ENCODE assay signal across 17 cellular contexts in the genomic region with DNA sequence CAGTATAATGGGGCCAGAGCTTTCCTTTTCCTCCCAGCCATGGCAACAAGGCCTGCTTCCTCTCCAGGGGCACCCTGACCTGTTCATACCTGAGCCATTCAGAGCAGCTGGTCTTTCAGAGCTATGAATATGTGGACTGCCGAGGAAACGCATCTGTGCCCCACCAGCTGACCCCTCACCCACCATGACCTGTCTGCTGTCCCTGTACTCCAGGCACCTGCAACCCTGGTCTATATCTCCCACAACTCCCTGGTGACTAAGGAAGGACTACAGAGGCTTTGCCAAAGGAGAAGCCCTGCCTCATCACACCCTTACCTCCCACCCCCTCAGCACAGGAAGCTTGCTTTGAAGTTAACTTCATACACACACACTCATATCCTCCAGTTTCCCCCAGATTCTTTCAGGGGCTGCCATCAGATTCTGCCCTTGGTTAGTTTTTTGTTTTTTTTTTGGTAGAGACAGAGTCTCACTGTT. TPM values are rescaled to one million over a fixed set of nuclear protein-coding genes. Genes with fewer than 3 reads are reported as not detected.
DNase-seq lines count a peak whose midpoint lies in the region; ATAC-seq, FAIRE-seq and TF ChIP-seq lines count a peak whose summit lies in the region.
"Had no signal": no experiment of that assay in that cellular context is flagged by ENCODE, and none has a peak within 500 bp of the region (broad histone marks: within the 10 kb centered on the region; RNA-seq: fewer than 3 reads in every experiment).

No MANE protein-coding gene starts in this region.

- no peaks in the 10 kb centered on the region for H3K27me3 ChIP-seq in small intestine (ENCODE audit: control insufficient read depth in 2 of 2, insufficient read depth in 2 of 2, low read length in 2 of 2)
- H3K27me3 ChIP-seq: brain microvascular endothelial cell, heart right ventricle had no signal

- 92 to 98% (median 96%) methylated on average over 2 of the region's 2 CpGs for WGBS in small intestine, 3 donors

- H3K36me3 ChIP-seq in small intestine (ENCODE audit: control insufficient read depth in 2 of 2, insufficient read depth in 2 of 2, low read length in 2 of 2): peaks cover 0 to 3% of the 10 kb centered on the region in 2 donors

- H3K4me3 ChIP-seq in coronary artery (no peak overlapping the region), small intestine (ENCODE audit: low read depth in 1 of 2, low read length in 2 of 2) (no peak overlapping the region)
- H3K4me3 ChIP-seq: heart right ventricle had no signal

- H3K9me3 Mint-ChIP-seq in activated T-cell treated with anti-CD3 and anti-CD28 coated beads, Interleukin-2, amount 50 U/mL, for 24 hours: no peaks in the 10 kb centered on the region
- H3K9me3 Mint-ChIP-seq in memory B cell: no peaks in the 10 kb centered on the region
- H3K9me3 Mint-ChIP-seq: mesothelial cell of epicardium had no signal

- no peak for TF ChIP-seq CTCF in coronary artery (IDR thresholded peaks at IDR 0.05)

- H3K4me3 Mint-ChIP-seq in activated T-cell treated with anti-CD3 and anti-CD28 coated beads, Interleukin-2, amount 50 U/mL, for 24 hours: peak overlapping the region; percentile 6
- H3K4me3 Mint-ChIP-seq in memory B cell: no peak overlapping the region
- H3K4me3 Mint-ChIP-seq: mesothelial cell of epicardium had no signal

- H3K4me1 Mint-ChIP-seq in activated T-cell treated with anti-CD3 and anti-CD28 coated beads, Interleukin-2, amount 50 U/mL, for 24 hours (ENCODE audit: low read depth): peaks cover 40% of the 10 kb centered on the region
- peaks cover 12% of the 10 kb centered on the region for H3K4me1 Mint-ChIP-seq in memory B cell

- H3K36me3 Mint-ChIP-seq in activated T-cell treated with anti-CD3 and anti-CD28 coated beads, Interleukin-2, amount 50 U/mL, for 24 hours (ENCODE audit: low read depth): peaks cover 45% of the 10 kb centered on the region
- H3K36me3 Mint-ChIP-seq in memory B cell: peaks cover 23% of the 10 kb centered on the region

- FAIRE-seq in small intestine (lab: Jason Lieb, UNC): no peak

- DNase-seq in stimulated activated CD8-positive, alpha-beta memory T cell treated with anti-CD3 and anti-CD28 coated beads, Interleukin-7, amount 100 ng/mL, for 4 hours (ENCODE audit: low read depth in 2 of 2): peak; percentile 10 to 19
- DNase-seq in stimulated activated CD8-positive, alpha-beta memory T cell treated with anti-CD3 and anti-CD28 coated beads, Interleukin-4, amount 100 ng/mL, for 48 hours: no peak
- peak; percentile 42 for DNase-seq in activated T-cell treated with anti-CD3 and anti-CD28 coated beads, Interleukin-2, amount 50 U/mL, for 24 hours
- DNase-seq in memory B cell (ENCODE audit: low spot score in 2 of 2) (peak in 1 of 2 donors; percentile 4), coronary artery (ENCODE audit: low spot score) (no peak), small intestine (no peak)
- DNase-seq: brain microvascular endothelial cell, HCEC 1CT, heart right ventricle, IMR-90, kidney glomerular epithelial cell, NCI-H1092, nucleus accumbens had no signal

- no peaks in the 10 kb centered on the region for H3K27me3 Mint-ChIP-seq in activated T-cell treated with anti-CD3 and anti-CD28 coated beads, Interleukin-2, amount 50 U/mL, for 24 hours
- no peaks in the 10 kb centered on the region for H3K27me3 Mint-ChIP-seq in memory B cell

- H3K9me3 ChIP-seq in small intestine (ENCODE audit: control insufficient read depth, low read depth): no peaks in the 10 kb centered on the region
- H3K9me3 ChIP-seq: heart right ventricle had no signal

- H3K27ac Mint-ChIP-seq in activated T-cell treated with anti-CD3 and anti-CD28 coated beads, Interleukin-2, amount 50 U/mL, for 24 hours: peak overlapping the region; percentile 88
- H3K27ac Mint-ChIP-seq in memory B cell: peak overlapping the region; percentile 20
- H3K27ac Mint-ChIP-seq: mesothelial cell of epicardium had no signal

- H3K27ac ChIP-seq in coronary artery (no peak overlapping the region), small intestine (ENCODE audit: low read depth in 1 of 2, low read length in 1 of 2) (no peak overlapping the region)
- H3K27ac ChIP-seq: brain microvascular endothelial cell, heart right ventricle, VCaP had no signal

- ATAC-seq in memory B cell (ENCODE audit: low read depth): no peak
- ATAC-seq in HG03520 (IDR thresholded peaks at IDR 0.05; ENCODE audit: unreplicated experiment): no peak
- ATAC-seq: heart right ventricle, sciatic nerve had no signal

- H3K4me1 ChIP-seq in small intestine (ENCODE audit: control insufficient read depth in 2 of 2, insufficient read depth in 1 of 2, low read depth in 1 of 2, low read length in 1 of 2): no peaks in the 10 kb centered on the region

RNA-seq across cellular contexts. Expression of a gene that starts 6.0 kb away (rescaled TPM):
- polyA plus RNA-seq in small intestine: 1 to 10 TPM in 2 of 3 donors, under 1 TPM in 1; 0.22 to 5.9 (median 1.6) TPM

RNA-seq across cellular contexts. Expression of a gene that starts 10.8 kb away (rescaled TPM):
- polyA plus RNA-seq in small intestine: not detected
- polyA plus RNA-seq: heart right ventricle, IMR-90 had no signal

RNA-seq across cellular contexts. Expression of a gene that starts 16.1 kb away (rescaled TPM):
- not detected for polyA plus RNA-seq in small intestine
- polyA plus RNA-seq: heart right ventricle, IMR-90 had no signal

RNA-seq across cellular contexts. Expression of a gene that starts 46.6 kb away (rescaled TPM):
- 10 to 100 TPM; 42.7 to 74.7 (median 62.4) TPM for polyA plus RNA-seq in small intestine

Comparison
In these comparisons a context has a peak if more than half of its experiments do, and no peak if none do; other contexts are left out.
1. DNase-seq: peak in stimulated activated CD8-positive, alpha-beta memory T cell treated with anti-CD3 and anti-CD28 coated beads, Interleukin-7, amount 100 ng/mL, for 4 hours (2 of 2) and activated T-cell treated with anti-CD3 and anti-CD28 coated beads, Interleukin-2, amount 50 U/mL, for 24 hours (single experiment); none in stimulated activated CD8-positive, alpha-beta memory T cell treated with anti-CD3 and anti-CD28 coated beads, Interleukin-4, amount 100 ng/mL, for 48 hours (single experiment), coronary artery (single experiment) and small intestine (single experiment).